1 cellular context compared by ENCODE assay signal in genomic region chr10:75057680-75058079, GRCh38.
TF ChIP-seq lines count a peak whose summit lies in the region.

No MANE protein-coding gene starts in this region.

TF ChIP-seq in HCT116, 20 proteins besides CTCF, POLR2A, EP300 and RAD21 (continued from another document):
- TF ChIP-seq REST (IDR thresholded peaks at IDR 0.05; ENCODE audit: low read depth) (no peak), SP1 (IDR thresholded peaks at IDR 0.05; ENCODE audit: low read depth) (no peak), SRF (IDR thresholded peaks at IDR 0.05; ENCODE audit: low read depth) (no peak), SIN3A (IDR thresholded peaks at IDR 0.05; ENCODE audit: low read depth) (no peak), YY1 (IDR thresholded peaks at IDR 0.05; ENCODE audit: extremely low read depth, insufficient replicate concordance, low read depth, low read length) (no peak), ZNF274 (IDR thresholded peaks at IDR 0.05; ENCODE audit: low read depth, low read length) (no peak)
- TF ChIP-seq, protein P1, sequence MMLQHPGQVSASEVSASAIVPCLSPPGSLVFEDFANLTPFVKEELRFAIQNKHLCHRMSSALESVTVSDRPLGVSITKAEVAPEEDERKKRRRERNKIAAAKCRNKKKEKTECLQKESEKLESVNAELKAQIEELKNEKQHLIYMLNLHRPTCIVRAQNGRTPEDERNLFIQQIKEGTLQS (IDR thresholded peaks at IDR 0.05), result no peak
TF ChIP-seq in HCT116: peak in this region for 0.
